16 cellular contexts compared by ENCODE assay signal in the genomic region with DNA sequence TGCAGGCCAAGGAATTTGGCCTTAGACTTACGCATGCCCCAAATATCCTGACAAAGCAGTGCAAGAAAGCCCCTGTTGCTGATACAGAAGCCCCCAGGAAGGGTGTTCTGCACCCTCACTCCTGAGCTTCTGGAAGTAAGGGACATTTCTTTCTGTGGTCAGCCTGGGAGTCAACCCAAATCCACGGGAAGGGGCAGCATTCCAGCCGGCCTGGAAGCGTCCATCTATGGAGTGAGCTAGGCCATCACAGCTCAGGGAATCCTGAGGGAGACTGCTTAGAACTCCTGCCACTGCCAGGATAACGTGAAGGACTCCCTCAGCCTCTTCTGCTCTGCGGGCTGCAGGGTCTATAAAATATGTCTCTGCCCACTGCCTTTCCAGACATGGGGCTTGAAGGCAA.
DNase-seq lines count a peak whose midpoint lies in the region; ATAC-seq and TF ChIP-seq lines count a peak whose summit lies in the region.
"Had no signal": no experiment of that assay in that cellular context is flagged by ENCODE, and none has a peak within 500 bp of the region (broad histone marks: within the 10 kb centered on the region; RNA-seq: fewer than 3 reads in every experiment).

No MANE protein-coding gene starts in this region.

- peaks cover 0 to 21% (median 3%) of the 10 kb centered on the region in 12 donors for H3K4me1 ChIP-seq in heart left ventricle
- H3K4me1 ChIP-seq in upper lobe of right lung, result peaks cover 8% of the 10 kb centered on the region

- H3K36me3 ChIP-seq in heart left ventricle (no peaks in the 10 kb centered on the region), upper lobe of right lung (no peaks in the 10 kb centered on the region)

- ATAC-seq in left cardiac atrium, result peak; percentile 50 to 54
- no peak for ATAC-seq in heart left ventricle
- ATAC-seq in upper lobe of right lung, result no peak
- no peak for ATAC-seq in HG02852 (IDR thresholded peaks at IDR 0.05; ENCODE audit: unreplicated experiment)

- H3K4me3 Mint-ChIP-seq in nephron, result no peak overlapping the region
- H3K4me3 Mint-ChIP-seq: CD14-positive monocyte, IgD-negative memory B cell had no signal

- H3K27ac Mint-ChIP-seq in nephron, result peak overlapping the region; percentile 3 to 25 (median 19)
- H3K27ac Mint-ChIP-seq: CD14-positive monocyte had no signal

- no peak for TF ChIP-seq POLR2A in heart left ventricle (IDR thresholded peaks at IDR 0.05)

- no peak overlapping the region for H3K4me3 ChIP-seq in heart left ventricle
- H3K4me3 ChIP-seq in astrocyte of the cerebellum (ENCODE audit: low read depth, low read length), result no peak overlapping the region
- no peak overlapping the region for H3K4me3 ChIP-seq in upper lobe of right lung

- H3K36me3 Mint-ChIP-seq in nephron (ENCODE audit: low read depth), result no peaks in the 10 kb centered on the region
- H3K36me3 Mint-ChIP-seq: CD14-positive monocyte had no signal

- peaks cover 33% of the 10 kb centered on the region for H3K4me1 Mint-ChIP-seq in nephron

- no peaks in the 10 kb centered on the region for H3K9me3 ChIP-seq in heart left ventricle
- H3K9me3 ChIP-seq in upper lobe of right lung, result no peaks in the 10 kb centered on the region

- H3K9me3 Mint-ChIP-seq in nephron, result peaks cover 6% of the 10 kb centered on the region
- H3K9me3 Mint-ChIP-seq: IgD-negative memory B cell had no signal

- intact Hi-C loops in left cardiac atrium (cut with DNase I) (no loop called here), heart left ventricle (cut with DNase I) (no loop called here), upper lobe of right lung (cut with DNase I) (no loop called here)

- H3K27ac ChIP-seq in heart left ventricle, result no peak overlapping the region
- H3K27ac ChIP-seq in upper lobe of right lung, result no peak overlapping the region

- DNase-seq in left cardiac atrium, result no peak
- DNase-seq in heart left ventricle, result no peak
- DNase-seq in astrocyte of the cerebellum (ENCODE audit: low read depth), result peak; percentile 42
- peak; percentile 22 for DNase-seq in upper lobe of right lung
- no peak for DNase-seq in NCI-H1930 (lab: John Stamatoyannopoulos, UW)
- DNase-seq in NCI-H69 (lab: John Stamatoyannopoulos, UW), result no peak
- DNase-seq: AML-193; DMS 273 treated with DMSO at 0.1 percent for 48 hours; NCI-H1105; NCI-H1694 treated with DMSO at 0.1 percent for 48 hours; NCI-H526 treated with DMSO at 0.1 percent for 48 hours; NK-92 treated with Interleukin-12 subunit alpha and Interleukin-12 subunit beta, amount 100 ng/mL, for 24 hours had no signal

- no peak for TF ChIP-seq CTCF in heart left ventricle (IDR thresholded peaks at IDR 0.05)
- TF ChIP-seq CTCF in astrocyte of the cerebellum (IDR thresholded peaks at IDR 0.05; ENCODE audit: low read depth, low read length, missing control alignments), result no peak
- TF ChIP-seq CTCF in nephron (IDR thresholded peaks at IDR 0.05; ENCODE audit: unreplicated experiment in 3 of 3), result no peak
- TF ChIP-seq CTCF in upper lobe of right lung (IDR thresholded peaks at IDR 0.05), result no peak

- H3K27me3 ChIP-seq in heart left ventricle (no peaks in the 10 kb centered on the region), upper lobe of right lung (no peaks in the 10 kb centered on the region)

- 36 to 76% (median 53%) methylated on average over 5 to 6 of the region's 6 CpGs for WGBS in heart left ventricle, 4 donors

- peaks cover 15% of the 10 kb centered on the region for H3K27me3 Mint-ChIP-seq in nephron (ENCODE audit: low read depth)

- in situ Hi-C loops in astrocyte of the cerebellum (cut with HindIII; ENCODE audit: low sequenced_read_pairs), result no loop called here

Comparison
In these comparisons a context has a peak if more than half of its experiments do, and no peak if none do; other contexts are left out.
1. ATAC-seq: peak in left cardiac atrium (2 of 2); none in heart left ventricle (0 of 4), upper lobe of right lung (single experiment) and HG02852 (single experiment).
2. DNase-seq: peak in astrocyte of the cerebellum (single experiment) and upper lobe of right lung (single experiment); none in left cardiac atrium (single experiment), heart left ventricle (0 of 5), NCI-H1930 (0 of 2) and NCI-H69 (single experiment).